ENCODE assay signal across 1 cellular context in the genomic region with DNA sequence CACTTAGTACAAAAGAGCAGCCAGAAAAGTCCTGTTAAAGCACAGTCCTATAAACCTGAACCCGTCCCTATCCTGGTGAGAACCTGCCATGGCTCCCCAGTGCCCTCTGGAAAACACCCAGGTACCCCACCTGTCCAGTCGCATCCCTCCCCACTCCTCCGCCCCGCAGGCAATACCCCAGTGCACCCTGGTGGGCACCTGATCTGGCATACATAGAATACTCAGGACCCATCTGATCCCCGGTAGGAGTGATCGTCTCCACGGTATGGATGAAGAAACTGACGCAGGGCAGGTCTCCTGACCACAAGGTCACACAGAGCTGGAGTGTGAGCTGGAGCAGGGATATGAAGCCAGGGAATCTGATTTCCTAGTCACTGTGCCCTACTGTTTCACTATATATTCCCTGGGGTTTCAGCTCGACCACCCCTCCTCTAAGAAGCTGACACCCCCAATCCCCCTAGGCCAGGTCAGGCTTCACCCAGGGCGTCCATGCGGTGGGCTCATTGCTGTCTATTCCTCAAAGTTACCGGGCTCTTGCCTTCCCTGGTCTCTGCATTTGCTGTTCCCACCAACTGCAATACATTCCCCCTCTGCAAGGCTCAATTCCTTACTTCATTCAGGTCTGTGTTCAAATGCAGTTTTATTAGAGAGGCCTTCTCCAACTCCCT.
TF ChIP-seq lines count a peak whose summit lies in the region.

No MANE protein-coding gene starts in this region.

TF ChIP-seq in HepG2, 621 proteins besides CTCF, POLR2A, EP300 and RAD21:
- peak; percentile 29; the same call in 1 of the 2 replicates for TF ChIP-seq ZNF670 (CRISPR knock-in tag; IDR thresholded peaks at IDR 0.05; ENCODE audit: borderline replicate concordance)
- 0 out of 2 replicates have a peak, but pooled peaks have one; percentile 23 for TF ChIP-seq DPF2 (CRISPR knock-in tag; IDR thresholded peaks at IDR 0.05; ENCODE audit: borderline replicate concordance, low read depth)
- 0 out of 2 replicates have a peak, but pooled peaks have one; percentile 30 for TF ChIP-seq RBFOX2 (IDR thresholded peaks at IDR 0.05; ENCODE audit: low read depth, low read length)
- TF ChIP-seq MYNN (CRISPR knock-in tag; IDR thresholded peaks at IDR 0.05; ENCODE audit: low read depth), result no peak
- TF ChIP-seq, protein P1, sequence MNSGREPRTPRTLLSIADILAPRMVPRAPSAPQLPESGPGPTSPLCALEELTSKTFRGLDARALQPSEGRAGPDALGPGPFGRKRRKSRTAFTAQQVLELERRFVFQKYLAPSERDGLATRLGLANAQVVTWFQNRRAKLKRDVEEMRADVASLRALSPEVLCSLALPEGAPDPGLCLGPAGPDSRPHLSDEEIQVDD (CRISPR knock-in tag; IDR thresholded peaks at IDR 0.05; ENCODE audit: borderline replicate concordance), result no peak
- 0 out of 2 replicates have a peak, but pooled peaks have one; percentile 10 for TF ChIP-seq HHEX (CRISPR knock-in tag; IDR thresholded peaks at IDR 0.05)
- TF ChIP-seq ZNF841 (CRISPR knock-in tag; IDR thresholded peaks at IDR 0.05; ENCODE audit: borderline replicate concordance), result no peak
- TF ChIP-seq, protein P2, sequence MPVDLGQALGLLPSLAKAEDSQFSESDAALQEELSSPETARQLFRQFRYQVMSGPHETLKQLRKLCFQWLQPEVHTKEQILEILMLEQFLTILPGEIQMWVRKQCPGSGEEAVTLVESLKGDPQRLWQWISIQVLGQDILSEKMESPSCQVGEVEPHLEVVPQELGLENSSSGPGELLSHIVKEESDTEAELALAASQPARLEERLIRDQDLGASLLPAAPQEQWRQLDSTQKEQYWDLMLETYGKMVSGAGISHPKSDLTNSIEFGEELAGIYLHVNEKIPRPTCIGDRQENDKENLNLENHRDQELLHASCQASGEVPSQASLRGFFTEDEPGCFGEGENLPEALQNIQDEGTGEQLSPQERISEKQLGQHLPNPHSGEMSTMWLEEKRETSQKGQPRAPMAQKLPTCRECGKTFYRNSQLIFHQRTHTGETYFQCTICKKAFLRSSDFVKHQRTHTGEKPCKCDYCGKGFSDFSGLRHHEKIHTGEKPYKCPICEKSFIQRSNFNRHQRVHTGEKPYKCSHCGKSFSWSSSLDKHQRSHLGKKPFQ (CRISPR knock-in tag; IDR thresholded peaks at IDR 0.05; ENCODE audit: insufficient replicate concordance), result peak; percentile 8
- TF ChIP-seq, protein P3, sequence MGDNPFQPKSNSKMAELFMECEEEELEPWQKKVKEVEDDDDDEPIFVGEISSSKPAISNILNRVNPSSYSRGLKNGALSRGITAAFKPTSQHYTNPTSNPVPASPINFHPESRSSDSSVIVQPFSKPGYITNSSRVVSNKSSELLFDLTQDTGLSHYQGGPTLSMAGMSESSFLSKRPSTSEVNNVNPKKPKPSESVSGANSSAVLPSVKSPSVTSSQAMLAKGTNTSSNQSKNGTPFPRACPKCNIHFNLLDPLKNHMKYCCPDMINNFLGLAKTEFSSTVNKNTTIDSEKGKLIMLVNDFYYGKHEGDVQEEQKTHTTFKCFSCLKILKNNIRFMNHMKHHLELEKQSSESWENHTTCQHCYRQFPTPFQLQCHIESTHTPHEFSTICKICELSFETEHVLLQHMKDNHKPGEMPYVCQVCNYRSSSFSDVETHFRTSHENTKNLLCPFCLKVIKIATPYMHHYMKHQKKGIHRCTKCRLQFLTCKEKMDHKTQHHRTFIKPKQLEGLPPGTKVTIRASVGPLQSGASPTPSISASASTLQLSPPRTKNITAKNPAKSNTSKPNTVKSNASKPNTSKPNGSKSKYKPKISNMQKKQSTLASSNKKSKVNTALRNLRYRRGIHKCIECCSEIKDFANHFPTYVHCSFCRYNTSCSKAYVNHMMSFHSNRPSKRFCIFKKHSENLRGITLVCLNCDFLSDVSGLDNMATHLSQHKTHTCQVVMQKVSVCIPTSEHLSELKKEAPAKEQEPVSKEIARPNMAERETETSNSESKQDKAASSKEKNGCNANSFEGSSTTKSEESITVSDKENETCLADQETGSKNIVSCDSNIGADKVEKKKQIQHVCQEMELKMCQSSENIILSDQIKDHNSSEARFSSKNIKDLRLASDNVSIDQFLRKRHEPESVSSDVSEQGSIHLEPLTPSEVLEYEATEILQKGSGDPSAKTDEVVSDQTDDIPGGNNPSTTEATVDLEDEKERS (CRISPR knock-in tag; IDR thresholded peaks at IDR 0.05), result 0 out of 2 replicates have a peak, but pooled peaks have one; percentile 3
- TF ChIP-seq, protein P4, sequence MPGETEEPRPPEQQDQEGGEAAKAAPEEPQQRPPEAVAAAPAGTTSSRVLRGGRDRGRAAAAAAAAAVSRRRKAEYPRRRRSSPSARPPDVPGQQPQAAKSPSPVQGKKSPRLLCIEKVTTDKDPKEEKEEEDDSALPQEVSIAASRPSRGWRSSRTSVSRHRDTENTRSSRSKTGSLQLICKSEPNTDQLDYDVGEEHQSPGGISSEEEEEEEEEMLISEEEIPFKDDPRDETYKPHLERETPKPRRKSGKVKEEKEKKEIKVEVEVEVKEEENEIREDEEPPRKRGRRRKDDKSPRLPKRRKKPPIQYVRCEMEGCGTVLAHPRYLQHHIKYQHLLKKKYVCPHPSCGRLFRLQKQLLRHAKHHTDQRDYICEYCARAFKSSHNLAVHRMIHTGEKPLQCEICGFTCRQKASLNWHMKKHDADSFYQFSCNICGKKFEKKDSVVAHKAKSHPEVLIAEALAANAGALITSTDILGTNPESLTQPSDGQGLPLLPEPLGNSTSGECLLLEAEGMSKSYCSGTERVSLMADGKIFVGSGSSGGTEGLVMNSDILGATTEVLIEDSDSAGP (CRISPR knock-in tag; IDR thresholded peaks at IDR 0.05; ENCODE audit: borderline replicate concordance), result peak; percentile 20; the same call in 1 of the 2 replicates
- TF ChIP-seq ZNF225 (CRISPR knock-in tag; IDR thresholded peaks at IDR 0.05), result 0 out of 2 replicates have a peak, but pooled peaks have one; percentile 49
- TF ChIP-seq, protein P5, sequence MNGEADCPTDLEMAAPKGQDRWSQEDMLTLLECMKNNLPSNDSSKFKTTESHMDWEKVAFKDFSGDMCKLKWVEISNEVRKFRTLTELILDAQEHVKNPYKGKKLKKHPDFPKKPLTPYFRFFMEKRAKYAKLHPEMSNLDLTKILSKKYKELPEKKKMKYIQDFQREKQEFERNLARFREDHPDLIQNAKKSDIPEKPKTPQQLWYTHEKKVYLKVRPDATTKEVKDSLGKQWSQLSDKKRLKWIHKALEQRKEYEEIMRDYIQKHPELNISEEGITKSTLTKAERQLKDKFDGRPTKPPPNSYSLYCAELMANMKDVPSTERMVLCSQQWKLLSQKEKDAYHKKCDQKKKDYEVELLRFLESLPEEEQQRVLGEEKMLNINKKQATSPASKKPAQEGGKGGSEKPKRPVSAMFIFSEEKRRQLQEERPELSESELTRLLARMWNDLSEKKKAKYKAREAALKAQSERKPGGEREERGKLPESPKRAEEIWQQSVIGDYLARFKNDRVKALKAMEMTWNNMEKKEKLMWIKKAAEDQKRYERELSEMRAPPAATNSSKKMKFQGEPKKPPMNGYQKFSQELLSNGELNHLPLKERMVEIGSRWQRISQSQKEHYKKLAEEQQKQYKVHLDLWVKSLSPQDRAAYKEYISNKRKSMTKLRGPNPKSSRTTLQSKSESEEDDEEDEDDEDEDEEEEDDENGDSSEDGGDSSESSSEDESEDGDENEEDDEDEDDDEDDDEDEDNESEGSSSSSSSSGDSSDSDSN (CRISPR knock-in tag; IDR thresholded peaks at IDR 0.05), result 0 out of 2 replicates have a peak, but pooled peaks have one; percentile 27
- TF ChIP-seq ZBTB20 (CRISPR knock-in tag; IDR thresholded peaks at IDR 0.05; ENCODE audit: borderline replicate concordance, low read depth), result no peak
- TF ChIP-seq, protein P6, sequence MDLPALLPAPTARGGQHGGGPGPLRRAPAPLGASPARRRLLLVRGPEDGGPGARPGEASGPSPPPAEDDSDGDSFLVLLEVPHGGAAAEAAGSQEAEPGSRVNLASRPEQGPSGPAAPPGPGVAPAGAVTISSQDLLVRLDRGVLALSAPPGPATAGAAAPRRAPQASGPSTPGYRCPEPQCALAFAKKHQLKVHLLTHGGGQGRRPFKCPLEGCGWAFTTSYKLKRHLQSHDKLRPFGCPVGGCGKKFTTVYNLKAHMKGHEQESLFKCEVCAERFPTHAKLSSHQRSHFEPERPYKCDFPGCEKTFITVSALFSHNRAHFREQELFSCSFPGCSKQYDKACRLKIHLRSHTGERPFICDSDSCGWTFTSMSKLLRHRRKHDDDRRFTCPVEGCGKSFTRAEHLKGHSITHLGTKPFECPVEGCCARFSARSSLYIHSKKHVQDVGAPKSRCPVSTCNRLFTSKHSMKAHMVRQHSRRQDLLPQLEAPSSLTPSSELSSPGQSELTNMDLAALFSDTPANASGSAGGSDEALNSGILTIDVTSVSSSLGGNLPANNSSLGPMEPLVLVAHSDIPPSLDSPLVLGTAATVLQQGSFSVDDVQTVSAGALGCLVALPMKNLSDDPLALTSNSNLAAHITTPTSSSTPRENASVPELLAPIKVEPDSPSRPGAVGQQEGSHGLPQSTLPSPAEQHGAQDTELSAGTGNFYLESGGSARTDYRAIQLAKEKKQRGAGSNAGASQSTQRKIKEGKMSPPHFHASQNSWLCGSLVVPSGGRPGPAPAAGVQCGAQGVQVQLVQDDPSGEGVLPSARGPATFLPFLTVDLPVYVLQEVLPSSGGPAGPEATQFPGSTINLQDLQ (CRISPR knock-in tag; IDR thresholded peaks at IDR 0.05), result 0 out of 2 replicates have a peak, but pooled peaks have one; percentile 7
- peak; percentile 34; the same call in 1 of the 2 replicates for TF ChIP-seq POLR2AphosphoS5 (IDR thresholded peaks at IDR 0.05; ENCODE audit: low read depth, low read length)
- TF ChIP-seq MIXL1 (CRISPR knock-in tag; IDR thresholded peaks at IDR 0.05), result no peak
- TF ChIP-seq ZC3H4 (CRISPR knock-in tag; IDR thresholded peaks at IDR 0.05; ENCODE audit: borderline replicate concordance), result 0 out of 2 replicates have a peak, but pooled peaks have one; percentile 42
- TF ChIP-seq, protein P7, sequence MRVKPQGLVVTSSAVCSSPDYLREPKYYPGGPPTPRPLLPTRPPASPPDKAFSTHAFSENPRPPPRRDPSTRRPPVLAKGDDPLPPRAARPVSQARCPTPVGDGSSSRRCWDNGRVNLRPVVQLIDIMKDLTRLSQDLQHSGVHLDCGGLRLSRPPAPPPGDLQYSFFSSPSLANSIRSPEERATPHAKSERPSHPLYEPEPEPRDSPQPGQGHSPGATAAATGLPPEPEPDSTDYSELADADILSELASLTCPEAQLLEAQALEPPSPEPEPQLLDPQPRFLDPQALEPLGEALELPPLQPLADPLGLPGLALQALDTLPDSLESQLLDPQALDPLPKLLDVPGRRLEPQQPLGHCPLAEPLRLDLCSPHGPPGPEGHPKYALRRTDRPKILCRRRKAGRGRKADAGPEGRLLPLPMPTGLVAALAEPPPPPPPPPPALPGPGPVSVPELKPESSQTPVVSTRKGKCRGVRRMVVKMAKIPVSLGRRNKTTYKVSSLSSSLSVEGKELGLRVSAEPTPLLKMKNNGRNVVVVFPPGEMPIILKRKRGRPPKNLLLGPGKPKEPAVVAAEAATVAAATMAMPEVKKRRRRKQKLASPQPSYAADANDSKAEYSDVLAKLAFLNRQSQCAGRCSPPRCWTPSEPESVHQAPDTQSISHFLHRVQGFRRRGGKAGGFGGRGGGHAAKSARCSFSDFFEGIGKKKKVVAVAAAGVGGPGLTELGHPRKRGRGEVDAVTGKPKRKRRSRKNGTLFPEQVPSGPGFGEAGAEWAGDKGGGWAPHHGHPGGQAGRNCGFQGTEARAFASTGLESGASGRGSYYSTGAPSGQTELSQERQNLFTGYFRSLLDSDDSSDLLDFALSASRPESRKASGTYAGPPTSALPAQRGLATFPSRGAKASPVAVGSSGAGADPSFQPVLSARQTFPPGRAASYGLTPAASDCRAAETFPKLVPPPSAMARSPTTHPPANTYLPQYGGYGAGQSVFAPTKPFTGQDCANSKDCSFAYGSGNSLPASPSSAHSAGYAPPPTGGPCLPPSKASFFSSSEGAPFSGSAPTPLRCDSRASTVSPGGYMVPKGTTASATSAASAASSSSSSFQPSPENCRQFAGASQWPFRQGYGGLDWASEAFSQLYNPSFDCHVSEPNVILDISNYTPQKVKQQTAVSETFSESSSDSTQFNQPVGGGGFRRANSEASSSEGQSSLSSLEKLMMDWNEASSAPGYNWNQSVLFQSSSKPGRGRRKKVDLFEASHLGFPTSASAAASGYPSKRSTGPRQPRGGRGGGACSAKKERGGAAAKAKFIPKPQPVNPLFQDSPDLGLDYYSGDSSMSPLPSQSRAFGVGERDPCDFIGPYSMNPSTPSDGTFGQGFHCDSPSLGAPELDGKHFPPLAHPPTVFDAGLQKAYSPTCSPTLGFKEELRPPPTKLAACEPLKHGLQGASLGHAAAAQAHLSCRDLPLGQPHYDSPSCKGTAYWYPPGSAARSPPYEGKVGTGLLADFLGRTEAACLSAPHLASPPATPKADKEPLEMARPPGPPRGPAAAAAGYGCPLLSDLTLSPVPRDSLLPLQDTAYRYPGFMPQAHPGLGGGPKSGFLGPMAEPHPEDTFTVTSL (CRISPR knock-in tag; IDR thresholded peaks at IDR 0.05; ENCODE audit: borderline replicate concordance), result peak; percentile 15; the same call in 1 of the 2 replicates
- no peak for TF ChIP-seq FOSL2 (CRISPR knock-in tag; IDR thresholded peaks at IDR 0.05)
- TF ChIP-seq, protein P8, sequence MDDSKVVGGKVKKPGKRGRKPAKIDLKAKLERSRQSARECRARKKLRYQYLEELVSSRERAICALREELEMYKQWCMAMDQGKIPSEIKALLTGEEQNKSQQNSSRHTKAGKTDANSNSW (CRISPR knock-in tag; IDR thresholded peaks at IDR 0.05; ENCODE audit: borderline replicate concordance), result no peak
- TF ChIP-seq ELF3 (CRISPR knock-in tag; IDR thresholded peaks at IDR 0.05), result no peak
